7 cellular contexts compared by ENCODE assay signal in the genomic region with DNA sequence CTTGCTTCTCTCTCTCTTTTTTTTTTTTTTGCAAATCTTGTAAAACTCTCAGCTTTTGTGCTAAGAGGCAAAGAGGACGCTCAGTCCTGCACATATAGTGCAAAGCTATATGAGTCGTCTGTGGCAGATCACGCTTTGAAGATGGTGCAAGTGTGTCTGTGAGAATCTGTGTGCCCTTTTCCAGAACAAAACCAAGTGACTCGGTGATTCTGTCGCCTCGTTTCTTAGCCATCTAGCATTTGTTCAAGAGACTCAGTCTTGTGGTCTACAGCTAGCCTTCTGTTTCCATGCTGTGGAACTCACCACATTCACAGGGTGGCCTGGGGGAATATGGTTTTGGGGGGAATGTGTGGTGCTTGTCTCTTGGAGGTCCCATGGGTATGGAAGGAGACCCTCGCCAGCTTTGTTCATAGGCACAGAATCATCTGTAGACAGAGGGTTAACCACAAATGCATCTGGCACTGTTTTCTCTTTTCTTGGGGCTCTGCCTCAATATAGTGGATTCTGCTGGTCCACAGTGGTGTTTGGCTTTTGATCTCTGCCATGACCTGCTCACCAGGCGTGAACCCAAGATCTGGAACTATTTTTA.
DNase-seq lines count a peak whose midpoint lies in the region; ATAC-seq and TF ChIP-seq lines count a peak whose summit lies in the region.

No MANE protein-coding gene starts in this region.

- H3K4me3 ChIP-seq in adrenal gland = peak overlapping the region in 1 of 4 donors; percentile 5
- H3K4me3 ChIP-seq in liver (ENCODE audit: low read depth in 1 of 3, low read length in 3 of 3) = no peak overlapping the region
- H3K4me3 ChIP-seq in suprapubic skin = no peak overlapping the region

- H3K27me3 ChIP-seq in adrenal gland (no peaks in the 10 kb centered on the region), liver (ENCODE audit: control insufficient read depth in 4 of 4, insufficient read depth in 4 of 4, low read length in 3 of 4) (no peaks in the 10 kb centered on the region), suprapubic skin (no peaks in the 10 kb centered on the region)

- H3K9ac ChIP-seq in liver (ENCODE audit: low read depth in 1 of 2, low read length in 2 of 2) = no peak overlapping the region

- H3K9me3 ChIP-seq in adrenal gland (replicated peaks in 1 of 3) = no peaks in the 10 kb centered on the region
- H3K9me3 ChIP-seq in liver (ENCODE audit: control insufficient read depth in 4 of 4, low read length in 3 of 4) = no peaks in the 10 kb centered on the region
- H3K9me3 ChIP-seq in suprapubic skin = no peaks in the 10 kb centered on the region

- WGBS in adrenal gland, 4 donors = 69 to 80% (median 78%) methylated on average over 8 of the region's 8 CpGs
- 77% methylated on average over 8 of the region's 8 CpGs for WGBS in liver
- 79% methylated on average over 8 of the region's 8 CpGs for WGBS in suprapubic skin

- intact Hi-C loops in adrenal gland (cut with DNase I) = no loop called here

- no peak for TF ChIP-seq EP300 in suprapubic skin (IDR thresholded peaks at IDR 0.05)

- DNase-seq in MV-4-11 (lab: John Stamatoyannopoulos, UW) (peak; percentile 46), adrenal gland (no peak), suprapubic skin (ENCODE audit: low spot score in 2 of 2) (no peak), retina (no peak), iPS-NIHi7 (ENCODE audit: extremely low spot score) (no peak)

- no peak for TF ChIP-seq RAD21 in liver (IDR thresholded peaks at IDR 0.05)

- H3K4me1 ChIP-seq in adrenal gland (replicated peaks in 1 of 2) (peaks cover 10 to 38% of the 10 kb centered on the region in 2 donors), liver (ENCODE audit: control insufficient read depth in 4 of 4, insufficient read depth in 4 of 4, low read length in 3 of 4) (peaks cover 4 to 32% (median 18%) of the 10 kb centered on the region in 4 donors), suprapubic skin (peaks cover 13% of the 10 kb centered on the region)

- TF ChIP-seq CTCF in adrenal gland (IDR thresholded peaks at IDR 0.05) = no peak
- TF ChIP-seq CTCF in liver (IDR thresholded peaks at IDR 0.05; ENCODE audit: low read depth, low read length, missing input control) = no peak
- TF ChIP-seq CTCF in suprapubic skin (IDR thresholded peaks at IDR 0.05) = no peak

- TF ChIP-seq POLR2A in adrenal gland (IDR thresholded peaks at IDR 0.05) (no peak), suprapubic skin (IDR thresholded peaks at IDR 0.05) (no peak)

- H3K36me3 ChIP-seq in adrenal gland (replicated peaks in 1 of 2) = no peaks in the 10 kb centered on the region
- no peaks in the 10 kb centered on the region for H3K36me3 ChIP-seq in liver (ENCODE audit: control insufficient read depth in 4 of 4, insufficient read depth in 3 of 4, low read depth in 1 of 4, low read length in 3 of 4)
- H3K36me3 ChIP-seq in suprapubic skin = no peaks in the 10 kb centered on the region

- ATAC-seq in HG02981 (IDR thresholded peaks at IDR 0.05; ENCODE audit: unreplicated experiment) = no peak

- H3K27ac ChIP-seq in adrenal gland (peak overlapping the region; percentile 4 to 87 (median 77)), liver (ENCODE audit: low read depth in 1 of 2, low read length in 2 of 2) (peak overlapping the region; percentile 31 to 45), suprapubic skin (peak overlapping the region; percentile 68)

TF ChIP-seq in liver, 16 proteins besides CTCF, POLR2A, EP300 and RAD21:
- TF ChIP-seq YY1 (IDR thresholded peaks at IDR 0.05) = no peak
- TF ChIP-seq HNF4A (conservative IDR thresholded peaks at IDR 0.05) = no peak
- no peak for TF ChIP-seq RXRA (IDR thresholded peaks at IDR 0.05)
- TF ChIP-seq EGR1 (IDR thresholded peaks at IDR 0.05; ENCODE audit: low read depth in 2 of 2) = no peak
